Comparison of ENCODE assay signal across 8 cellular contexts in genomic region chr5:73142035-73142434, GRCh38. TPM values are rescaled to one million over a fixed set of nuclear protein-coding genes. Genes with fewer than 3 reads are reported as not detected.
"Had no signal": no experiment of that assay in that cellular context is flagged by ENCODE, and none has a peak within 500 bp of the region (broad histone marks: within the 10 kb centered on the region; RNA-seq: fewer than 3 reads in every experiment).

No MANE protein-coding gene starts in this region.

- ATAC-seq: K562 had no signal

- DNase-seq: GM23248, H7, HCEC 1CT, IMR-90, KG1 had no signal

- H3K27ac ChIP-seq: GM23248 had no signal

- H2AFZ ChIP-seq: GM23248 had no signal

- H3K4me3 ChIP-seq: GM23248, K562 had no signal

RNA-seq across cellular contexts. Expression of gene TMEM171, which starts 21.7 kb away (rescaled TPM):
- total RNA-seq: HT-29, K562 had no signal

RNA-seq across cellular contexts. Expression of gene TMEM174, which starts 31.0 kb away (rescaled TPM):
- total RNA-seq: GM23248, H4, H7, HT-29, IMR-90, K562 had no signal
- polyA plus RNA-seq: GM23248, IMR-90, K562 had no signal
